Comparison of ENCODE assay signal across 22 cellular contexts in genomic region chr19:12567951-12568350, GRCh38. TPM values are rescaled to one million over a fixed set of nuclear protein-coding genes. Genes with fewer than 3 reads are reported as not detected.
DNase-seq lines count a peak whose midpoint lies in the region; ATAC-seq and TF ChIP-seq lines count a peak whose summit lies in the region.
"Had no signal": no experiment of that assay in that cellular context is flagged by ENCODE, and none has a peak within 500 bp of the region (broad histone marks: within the 10 kb centered on the region; RNA-seq: fewer than 3 reads in every experiment).

No MANE protein-coding gene starts in this region.

- TF ChIP-seq CTCF in AG10803 (conservative IDR thresholded peaks at IDR 0.05; ENCODE audit: low read length): no peak
- TF ChIP-seq CTCF in HFFc6 (IDR thresholded peaks at IDR 0.05): no peak
- TF ChIP-seq CTCF in osteocyte (IDR thresholded peaks at IDR 0.05): no peak

- H3K4me1 Mint-ChIP-seq in HFFc6 (ENCODE audit: low read depth) (peaks cover 8% of the 10 kb centered on the region), osteocyte (ENCODE audit: unreplicated experiment) (peaks cover 4% of the 10 kb centered on the region)

- H3K36me3 Mint-ChIP-seq in HFFc6 (ENCODE audit: low read depth) (no peaks in the 10 kb centered on the region), osteocyte (ENCODE audit: unreplicated experiment) (no peaks in the 10 kb centered on the region)
- H3K36me3 Mint-ChIP-seq: CD4-positive, CD25-positive, alpha-beta regulatory T cell had no signal

- H3K27ac Mint-ChIP-seq in HFFc6 (no peak overlapping the region), osteocyte (ENCODE audit: unreplicated experiment) (no peak overlapping the region)
- H3K27ac Mint-ChIP-seq: CD4-positive, CD25-positive, alpha-beta regulatory T cell had no signal

- peaks cover 4% of the 10 kb centered on the region for H3K27me3 Mint-ChIP-seq in HFFc6 (ENCODE audit: insufficient read depth)
- H3K27me3 Mint-ChIP-seq in osteocyte (ENCODE audit: unreplicated experiment): no peaks in the 10 kb centered on the region
- H3K27me3 Mint-ChIP-seq: CD4-positive, CD25-positive, alpha-beta regulatory T cell had no signal

- DNase-seq in AG10803 (ENCODE audit: low read depth) (peak; percentile 54), HFFc6 (peak; percentile 4), fibroblast of gingiva (ENCODE audit: low read depth) (peak; percentile 80), osteocyte (ENCODE audit: extremely low spot score, unreplicated experiment) (peak; percentile 3), NCI-H1694 treated with DMSO at 0.1 percent for 48 hours (lab: John Stamatoyannopoulos, UW) (no peak), NCI-H1105 (lab: John Stamatoyannopoulos, UW) (no peak)
- DNase-seq: 8988T; ACHN; CD4-positive, CD25-positive, alpha-beta regulatory T cell; DMS53; EL; GF-D8; NCI-H1092 treated with DMSO at 0.1 percent for 48 hours; NCI-H1436 treated with DMSO at 0.1 percent for 48 hours; NCI-H1930; NCI-H2107; NCI-H524; NCI-H748 treated with DMSO at 0.1 percent for 48 hours; PC-3; SK-N-SH had no signal

- H3K9me3 Mint-ChIP-seq in HFFc6: no peaks in the 10 kb centered on the region
- no peaks in the 10 kb centered on the region for H3K9me3 Mint-ChIP-seq in osteocyte (ENCODE audit: unreplicated experiment)
- H3K9me3 Mint-ChIP-seq: CD4-positive, CD25-positive, alpha-beta regulatory T cell had no signal

- no peak overlapping the region for H3K4me3 ChIP-seq in AG10803 (ENCODE audit: low read length)
- H3K4me3 ChIP-seq: BLaER1 had no signal

- H3K4me3 Mint-ChIP-seq in HFFc6: no peak overlapping the region
- H3K4me3 Mint-ChIP-seq in osteocyte (ENCODE audit: unreplicated experiment): no peak overlapping the region
- H3K4me3 Mint-ChIP-seq: CD4-positive, CD25-positive, alpha-beta regulatory T cell had no signal

- no peak for ATAC-seq in activated CD4-positive, CD25-positive, alpha-beta regulatory T cell treated with anti-CD3 and anti-CD28 coated beads, Interleukin-2, amount 50 U/mL, for 24 hours
- ATAC-seq: PC-3 had no signal

RNA-seq across cellular contexts. Expression of gene ZNF564, which starts 16.7 kb away (rescaled TPM):
- total RNA-seq in HFFc6 (2021; fragmentation: NEBNext Ultra II Directional; extraction: Animal tissue kit (Norgen Biotek cat#: 25700)): 1 to 10 TPM; 3.5 to 4.7 (median 4.2) TPM
- 10.7 and 12.9 TPM in 2 replicates for total RNA-seq in osteocyte

RNA-seq across cellular contexts. Expression of gene ZNF490, which starts 42.7 kb away (rescaled TPM):
- total RNA-seq in HFFc6 (2021; fragmentation: NEBNext Ultra II Directional; extraction: Animal tissue kit (Norgen Biotek cat#: 25700)): 1 to 10 TPM; 5.4 to 9.2 (median 7.8) TPM
- 9.2 TPM in 2 replicates for total RNA-seq in osteocyte

RNA-seq across cellular contexts. Expression of gene ZNF791, which starts 42.8 kb away (rescaled TPM):
- 10 to 100 TPM; 18.3 to 21.9 (median 19.0) TPM for total RNA-seq in HFFc6 (2021; fragmentation: NEBNext Ultra II Directional; extraction: Animal tissue kit (Norgen Biotek cat#: 25700))
- 25.0 and 26.1 TPM in 2 replicates for total RNA-seq in osteocyte

Comparison
In these comparisons a context has a peak if more than half of its experiments do, and no peak if none do; other contexts are left out.
1. DNase-seq: peak in AG10803 (single experiment), HFFc6 (single experiment), fibroblast of gingiva (single experiment) and osteocyte (single experiment); none in NCI-H1694 treated with DMSO at 0.1 percent for 48 hours (single experiment) and NCI-H1105 (single experiment).